In the genomic region with DNA sequence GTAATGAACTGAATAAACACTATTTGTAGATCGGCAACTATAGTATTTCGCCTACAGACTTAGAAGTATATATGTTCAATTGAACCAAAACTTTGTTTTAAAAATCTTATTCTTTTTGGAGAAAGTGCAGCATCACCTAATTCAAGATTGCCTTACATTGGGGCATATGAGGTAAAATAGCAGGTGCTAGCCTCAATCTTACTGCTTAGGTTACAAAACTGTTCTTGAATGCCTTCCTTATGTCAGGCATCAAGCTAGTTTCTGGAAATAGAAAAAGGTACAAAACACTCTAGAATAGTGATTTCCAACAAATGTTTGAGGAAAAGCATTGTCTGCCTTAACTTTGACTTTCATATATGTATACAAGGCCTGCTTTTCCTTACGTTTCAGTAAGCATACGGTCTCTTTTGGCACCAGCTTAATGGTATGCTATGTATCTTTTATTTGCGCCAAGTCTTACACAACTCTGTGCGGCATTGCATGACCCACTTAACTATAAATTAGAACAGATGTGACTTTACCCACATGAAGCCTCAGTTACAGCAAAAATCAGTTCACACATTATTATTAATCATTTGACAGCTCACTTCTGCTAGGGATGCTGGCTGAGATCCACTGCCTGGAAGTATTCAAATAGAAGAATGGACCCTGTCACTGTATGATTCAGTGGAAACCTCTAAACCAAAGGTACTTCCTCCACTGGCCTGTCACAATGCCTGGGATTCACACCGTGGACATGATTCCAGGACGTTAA, we compare ENCODE assay signal across 17 cellular contexts.
DNase-seq lines count a peak whose midpoint lies in the region; ATAC-seq and TF ChIP-seq lines count a peak whose summit lies in the region.
"Had no signal": no experiment of that assay in that cellular context is flagged by ENCODE, and none has a peak within 500 bp of the region (broad histone marks: within the 10 kb centered on the region; RNA-seq: fewer than 3 reads in every experiment).

No MANE protein-coding gene starts in this region.

- peaks cover 0 to 8% (median 0%) of the 10 kb centered on the region in 3 donors for H3K9me3 ChIP-seq in gastroesophageal sphincter
- H3K9me3 ChIP-seq: HAP-1 had no signal

- TF ChIP-seq CTCF in fibroblast of mammary gland (conservative IDR thresholded peaks at IDR 0.05; ENCODE audit: control insufficient read depth, insufficient read depth, low read depth, low read length) (no peak), gastroesophageal sphincter (IDR thresholded peaks at IDR 0.05) (no peak)

- 47 to 71% methylated on average over 6 to 8 of the region's 8 CpGs for WGBS in gastroesophageal sphincter (ENCODE audit: low coverage in 1 of 2), 2 donors

- TF ChIP-seq POLR2A in gastroesophageal sphincter (IDR thresholded peaks at IDR 0.05), result no peak

- no peak overlapping the region for H3K27ac ChIP-seq in gastroesophageal sphincter
- H3K27ac ChIP-seq: tibial artery had no signal

- no peak for TF ChIP-seq EP300 in gastroesophageal sphincter (IDR thresholded peaks at IDR 0.05)

- H3K4me3 ChIP-seq in fibroblast of mammary gland (ENCODE audit: control insufficient read depth, low read depth, low read length) (no peak overlapping the region), gastroesophageal sphincter (no peak overlapping the region)
- H3K4me3 ChIP-seq: HAP-1, tibial artery had no signal

- H3K27me3 ChIP-seq in gastroesophageal sphincter, result no peaks in the 10 kb centered on the region
- H3K27me3 ChIP-seq: tibial artery had no signal

- DNase-seq in EL, result peak; percentile 19
- DNase-seq in NCI-H69 (lab: John Stamatoyannopoulos, UW), result peak; percentile 14
- DNase-seq in fibroblast of mammary gland (ENCODE audit: low read depth), result peak; percentile 78
- peak; percentile 24 for DNase-seq in renal cortical epithelial cell (ENCODE audit: low read depth)
- DNase-seq: activated B cell treated with CpG ODN at 0.5 μM for 24 hours; activated naive CD8-positive, alpha-beta T cell treated with anti-CD3 and anti-CD28 coated beads, Interleukin-2, amount 50 U/mL, for 24 hours; CD4-positive, CD25-positive, alpha-beta regulatory T cell; immature natural killer cell; naive thymus-derived CD8-positive, alpha-beta T cell; NCI-H1436 treated with DMSO at 0.1 percent for 48 hours; NCI-H2227 treated with DMSO at 0.1 percent for 48 hours; T-helper 2 cell; tibial artery had no signal

- peaks cover 0 to 9% (median 3%) of the 10 kb centered on the region in 3 donors for H3K4me1 ChIP-seq in gastroesophageal sphincter
- H3K4me1 ChIP-seq: HAP-1, tibial artery had no signal

- ATAC-seq in gastroesophageal sphincter, result no peak
- ATAC-seq in HG02885 (IDR thresholded peaks at IDR 0.05; ENCODE audit: poor library complexity, unreplicated experiment), result no peak
- no peak for ATAC-seq in GM21447 (IDR thresholded peaks at IDR 0.05; ENCODE audit: unreplicated experiment)
- ATAC-seq: activated naive CD8-positive, alpha-beta T cell treated with anti-CD3 and anti-CD28 coated beads, Interleukin-2, amount 50 U/mL, for 24 hours; naive thymus-derived CD8-positive, alpha-beta T cell had no signal

- peaks cover 0 to 5% of the 10 kb centered on the region in 2 donors for H3K36me3 ChIP-seq in gastroesophageal sphincter
- H3K36me3 ChIP-seq: HAP-1, tibial artery had no signal

Comparison
In these comparisons a context has a peak if more than half of its experiments do, and no peak if none do; other contexts are left out.
1. DNase-seq: peak in every context shown above with its lines; median percentile 78 in fibroblast of mammary gland; 24 in renal cortical epithelial cell; 19 in EL; 14 in NCI-H69.